ENCODE assay signal across 1 cellular context in the genomic region with DNA sequence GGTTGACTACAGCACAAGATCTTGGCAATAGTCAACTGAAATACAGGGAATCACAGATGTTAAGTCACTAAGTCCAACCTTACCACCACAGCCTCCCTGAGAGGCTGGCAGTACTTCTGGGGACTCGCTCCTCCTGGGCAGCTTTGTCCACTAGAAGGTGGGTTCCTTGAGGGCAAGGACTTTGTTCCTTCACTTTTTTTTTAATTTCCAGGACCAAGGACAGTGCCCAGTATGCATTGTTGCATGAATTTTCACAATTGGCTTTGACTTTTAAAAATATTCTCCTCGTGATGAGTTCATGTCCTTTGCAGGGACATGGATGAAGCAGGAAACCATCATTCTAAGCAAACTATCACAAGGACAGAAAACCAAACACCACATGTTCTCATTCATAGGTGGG.
TF ChIP-seq lines count a peak whose summit lies in the region.

No MANE protein-coding gene starts in this region.

TF ChIP-seq in SK-N-SH, 30 proteins besides CTCF, POLR2A, EP300 and RAD21 (continued from another document):
- TF ChIP-seq, protein P1, sequence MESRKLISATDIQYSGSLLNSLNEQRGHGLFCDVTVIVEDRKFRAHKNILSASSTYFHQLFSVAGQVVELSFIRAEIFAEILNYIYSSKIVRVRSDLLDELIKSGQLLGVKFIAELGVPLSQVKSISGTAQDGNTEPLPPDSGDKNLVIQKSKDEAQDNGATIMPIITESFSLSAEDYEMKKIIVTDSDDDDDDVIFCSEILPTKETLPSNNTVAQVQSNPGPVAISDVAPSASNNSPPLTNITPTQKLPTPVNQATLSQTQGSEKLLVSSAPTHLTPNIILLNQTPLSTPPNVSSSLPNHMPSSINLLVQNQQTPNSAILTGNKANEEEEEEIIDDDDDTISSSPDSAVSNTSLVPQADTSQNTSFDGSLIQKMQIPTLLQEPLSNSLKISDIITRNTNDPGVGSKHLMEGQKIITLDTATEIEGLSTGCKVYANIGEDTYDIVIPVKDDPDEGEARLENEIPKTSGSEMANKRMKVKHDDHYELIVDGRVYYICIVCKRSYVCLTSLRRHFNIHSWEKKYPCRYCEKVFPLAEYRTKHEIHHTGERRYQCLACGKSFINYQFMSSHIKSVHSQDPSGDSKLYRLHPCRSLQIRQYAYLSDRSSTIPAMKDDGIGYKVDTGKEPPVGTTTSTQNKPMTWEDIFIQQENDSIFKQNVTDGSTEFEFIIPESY (IDR thresholded peaks at IDR 0.05; ENCODE audit: borderline replicate concordance, low read depth), result no peak
